ENCODE assay signal across 8 cellular contexts in genomic region chr2:58448065-58448507, GRCh38.
DNase-seq lines count a peak whose midpoint lies in the region; ATAC-seq and TF ChIP-seq lines count a peak whose summit lies in the region.

No MANE protein-coding gene starts in this region.

- H3K36me3 ChIP-seq in colonic mucosa = no peaks in the 10 kb centered on the region
- H3K36me3 ChIP-seq in aorta (ENCODE audit: control insufficient read depth in 1 of 2, insufficient read depth in 2 of 2, low read length in 1 of 2) = no peaks in the 10 kb centered on the region

- H3K27me3 ChIP-seq in colonic mucosa (no peaks in the 10 kb centered on the region), aorta (ENCODE audit: control insufficient read depth in 1 of 2, insufficient read depth in 2 of 2, low read length in 1 of 2) (peaks cover 0 to 1% of the 10 kb centered on the region in 2 donors)

- no peak overlapping the region for H3K27ac ChIP-seq in colonic mucosa
- no peak overlapping the region for H3K27ac ChIP-seq in aorta (ENCODE audit: low read depth in 1 of 2, low read length in 2 of 2)

- intact Hi-C loops in colonic mucosa (cut with DNase I) = no loop called here
- intact Hi-C loops in aorta (cut with DNase I) = loop anchor here in 1 of 2 donors (10.0 kb wide), 1 partner anchor 543 kb away; no protein-coding TSS in a partner anchor

- H3K4me1 ChIP-seq in colonic mucosa (no peaks in the 10 kb centered on the region), aorta (ENCODE audit: control insufficient read depth in 1 of 2, insufficient read depth in 2 of 2, low read length in 2 of 2) (no peaks in the 10 kb centered on the region)

- ATAC-seq in GM21576 (IDR thresholded peaks at IDR 0.05; ENCODE audit: unreplicated experiment) (peak; percentile 65), aorta (ENCODE audit: low FRiP score) (peak; percentile 52)

- H3K9me3 ChIP-seq in colonic mucosa = no peaks in the 10 kb centered on the region
- H3K9me3 ChIP-seq in aorta (ENCODE audit: control insufficient read depth, low read length) = no peaks in the 10 kb centered on the region

- WGBS in aorta, 2 donors = 37 to 51% methylated on average over 6 of the region's 6 CpGs

- no peak overlapping the region for H3K4me3 ChIP-seq in colonic mucosa
- H3K4me3 ChIP-seq in aorta (ENCODE audit: low read length in 2 of 2) = no peak overlapping the region

- no peak overlapping the region for H3K9ac ChIP-seq in colonic mucosa (ENCODE audit: low read depth in 2 of 2, low read length in 2 of 2)

- TF ChIP-seq CTCF in colonic mucosa (IDR thresholded peaks at IDR 0.05) = peak; percentile 51

- DNase-seq in DMS53 (lab: John Stamatoyannopoulos, UW) (peak; percentile 94), LoVo (ENCODE audit: low spot score) (peak; percentile 23), RKO (ENCODE audit: low spot score) (peak; percentile 68), colonic mucosa (peak; percentile 72), lung microvascular endothelial cell (ENCODE audit: low read depth in 2 of 2) (peak; percentile 75 to 84), aorta (no peak), NCI-H2196 treated with DMSO at 0.1 percent for 48 hours (lab: John Stamatoyannopoulos, UW; ENCODE audit: unreplicated experiment) (no peak)

Comparison
In these comparisons a context has a peak if more than half of its experiments do, and no peak if none do; other contexts are left out.
1. DNase-seq: peak in DMS53 (single experiment), LoVo (single experiment), RKO (single experiment), colonic mucosa (single experiment) and lung microvascular endothelial cell (2 of 2); none in aorta (0 of 2) and NCI-H2196 treated with DMSO at 0.1 percent for 48 hours (single experiment).